9 cellular contexts compared by ENCODE assay signal in genomic region chr3:99901200-99901926, GRCh38.
A peak's percentile ranks its signal among the peaks of the same experiment; 100 is the strongest.
DNase-seq lines count a peak whose midpoint lies in the region; ATAC-seq and TF ChIP-seq lines count a peak whose summit lies in the region.
"Had no signal": no experiment of that assay in that cellular context is flagged by ENCODE, and none has a peak within 500 bp of the region (broad histone marks: within the 10 kb centered on the region; RNA-seq: fewer than 3 reads in every experiment).

No MANE protein-coding gene starts in this region.

- H3K4me1 ChIP-seq in SJSA1 (replicated peaks): peaks cover 37% of the 10 kb centered on the region
- peaks cover 9 to 30% (median 11%) of the 10 kb centered on the region in 3 donors for H3K4me1 ChIP-seq in gastroesophageal sphincter
- peaks cover 0 to 30% (median 17%) of the 10 kb centered on the region in 6 donors for H3K4me1 ChIP-seq in spleen

- ATAC-seq in gastroesophageal sphincter: peak; percentile 73
- ATAC-seq in HG03439 (IDR thresholded peaks at IDR 0.05; ENCODE audit: unreplicated experiment): no peak
- ATAC-seq in GM18909 (IDR thresholded peaks at IDR 0.05; ENCODE audit: poor library complexity, unreplicated experiment): no peak
- ATAC-seq in HG03378 (IDR thresholded peaks at IDR 0.05; ENCODE audit: unreplicated experiment): no peak

- peak; percentile 89 for DNase-seq in HFFc6
- peak in 1 of 2 experiments; percentile 90 for DNase-seq in SJSA1 (ENCODE audit: low read depth in 1 of 2, low spot score in 2 of 2)
- no peak for DNase-seq in spleen
- DNase-seq: activated CD4-positive, alpha-beta T cell treated with anti-CD3 and anti-CD28 coated beads, Interleukin-2, amount 50 U/mL, for 4 hours; naive B cell had no signal

- H3K36me3 Mint-ChIP-seq in HFFc6 (ENCODE audit: low read depth): no peaks in the 10 kb centered on the region

- H3K4me1 Mint-ChIP-seq in HFFc6 (ENCODE audit: low read depth): peaks cover 81% of the 10 kb centered on the region

- TF ChIP-seq CTCF in HFFc6 (IDR thresholded peaks at IDR 0.05) (no peak), gastroesophageal sphincter (IDR thresholded peaks at IDR 0.05) (no peak), spleen (IDR thresholded peaks at IDR 0.05 in 8 of 11, conservative IDR thresholded peaks at IDR 0.05 in 3 of 11) (no peak)

- no peaks in the 10 kb centered on the region for H3K9me3 Mint-ChIP-seq in HFFc6
- H3K9me3 Mint-ChIP-seq: naive B cell had no signal

- intact Hi-C loops in spleen (cut with DNase I; ENCODE audit: low total_unique reads): no loop called here

- H3K4me3 ChIP-seq in SJSA1 (no peak overlapping the region), gastroesophageal sphincter (no peak overlapping the region), spleen (no peak overlapping the region)

- no peaks in the 10 kb centered on the region for H3K27me3 ChIP-seq in SJSA1 (replicated peaks)
- H3K27me3 ChIP-seq in gastroesophageal sphincter: no peaks in the 10 kb centered on the region
- no peaks in the 10 kb centered on the region for H3K27me3 ChIP-seq in spleen (replicated peaks in 1 of 7)

- H3K36me3 ChIP-seq in SJSA1 (no peaks in the 10 kb centered on the region), gastroesophageal sphincter (no peaks in the 10 kb centered on the region), spleen (no peaks in the 10 kb centered on the region)

- no peak for TF ChIP-seq EP300 in gastroesophageal sphincter (IDR thresholded peaks at IDR 0.05)

- peak overlapping the region; percentile 79 for H3K4me3 Mint-ChIP-seq in HFFc6
- H3K4me3 Mint-ChIP-seq: naive B cell had no signal

- peak overlapping the region; percentile 88 for H3K27ac ChIP-seq in SJSA1
- H3K27ac ChIP-seq in gastroesophageal sphincter: peak overlapping the region; percentile 50 to 69 (median 60)
- H3K27ac ChIP-seq in spleen: peak overlapping the region in 5 of 8 donors; percentile 31 to 61 (median 40)

- H3K27ac Mint-ChIP-seq in HFFc6: peak overlapping the region; percentile 89

- TF ChIP-seq POLR2A in gastroesophageal sphincter (IDR thresholded peaks at IDR 0.05): no peak
- no peak for TF ChIP-seq POLR2A in spleen (IDR thresholded peaks at IDR 0.05)

- H3K27me3 Mint-ChIP-seq in HFFc6 (ENCODE audit: insufficient read depth): no peaks in the 10 kb centered on the region
- H3K27me3 Mint-ChIP-seq: naive B cell had no signal

- 6 to 12% methylated on average over 6 of the region's 6 CpGs for WGBS in gastroesophageal sphincter (ENCODE audit: low coverage in 1 of 2), 2 donors
- WGBS in spleen, 5 donors: 40 to 60% (median 46%) methylated on average over 6 of the region's 6 CpGs

- H3K9me3 ChIP-seq in SJSA1 (replicated peaks) (no peaks in the 10 kb centered on the region), gastroesophageal sphincter (no peaks in the 10 kb centered on the region), spleen (no peaks in the 10 kb centered on the region)
